Comparison of ENCODE assay signal across 1 cellular context in the genomic region with DNA sequence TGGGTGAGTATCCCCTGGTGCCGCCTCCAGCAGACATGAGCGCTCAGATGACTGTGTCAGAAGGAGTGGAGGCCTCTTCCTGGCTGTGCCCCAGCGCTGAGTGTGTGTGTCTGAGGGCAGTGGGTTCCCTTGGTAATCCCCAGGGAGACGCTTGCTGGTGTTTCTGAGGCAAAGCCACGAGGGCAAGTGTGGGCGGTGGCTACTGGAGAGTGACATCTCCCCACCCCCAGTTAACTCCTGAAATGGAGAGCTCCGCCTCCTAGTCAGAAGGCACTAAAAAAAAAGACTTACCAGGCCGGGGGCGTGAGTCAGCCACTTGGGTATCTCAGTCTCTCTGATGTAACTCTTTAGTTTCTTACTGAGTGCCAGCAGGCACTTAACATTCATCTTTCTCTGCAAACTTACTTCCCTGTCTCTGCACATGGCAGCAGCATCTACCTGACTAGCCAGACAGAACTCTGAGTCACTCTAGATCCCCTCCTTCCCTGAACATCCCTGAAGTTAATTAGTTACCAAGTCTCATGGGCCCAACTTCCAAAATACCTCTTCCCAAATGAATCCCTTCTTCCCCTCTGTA.
TF ChIP-seq lines count a peak whose summit lies in the region.

No MANE protein-coding gene starts in this region.

TF ChIP-seq in H1, 55 proteins besides CTCF, POLR2A, EP300 and RAD21:
- TF ChIP-seq KDM4A (IDR thresholded peaks at IDR 0.05; ENCODE audit: low read depth, low read length, severe bottlenecking) (no peak), TAF1 (IDR thresholded peaks at IDR 0.05; ENCODE audit: low read depth, low read length) (no peak), JUND (IDR thresholded peaks at IDR 0.05; ENCODE audit: low read length) (peak; percentile 67; the same call in 1 of the 2 replicates), CBX8 (IDR thresholded peaks at IDR 0.05; ENCODE audit: borderline replicate concordance, low read depth, low read length) (no peak), SIRT6 (IDR thresholded peaks at IDR 0.05; ENCODE audit: low read length) (no peak), CBX5 (IDR thresholded peaks at IDR 0.05; ENCODE audit: low read depth, low read length) (no peak), SIN3A (conservative IDR thresholded peaks at IDR 0.05 in 1 of 2, IDR thresholded peaks at IDR 0.05 in 1 of 2; ENCODE audit: low read depth in 1 of 2, low read length in 2 of 2) (0 out of 4 replicates have a peak, but pooled peaks of 1 of the 2 experiments have one; percentile 30), ZNF274 (IDR thresholded peaks at IDR 0.05; ENCODE audit: borderline replicate concordance, extremely low read depth, low read length) (no peak)
- TF ChIP-seq, protein P1, sequence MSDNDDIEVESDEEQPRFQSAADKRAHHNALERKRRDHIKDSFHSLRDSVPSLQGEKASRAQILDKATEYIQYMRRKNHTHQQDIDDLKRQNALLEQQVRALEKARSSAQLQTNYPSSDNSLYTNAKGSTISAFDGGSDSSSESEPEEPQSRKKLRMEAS (IDR thresholded peaks at IDR 0.05) = peak; percentile 68
